13 cellular contexts compared by ENCODE assay signal in the genomic region with DNA sequence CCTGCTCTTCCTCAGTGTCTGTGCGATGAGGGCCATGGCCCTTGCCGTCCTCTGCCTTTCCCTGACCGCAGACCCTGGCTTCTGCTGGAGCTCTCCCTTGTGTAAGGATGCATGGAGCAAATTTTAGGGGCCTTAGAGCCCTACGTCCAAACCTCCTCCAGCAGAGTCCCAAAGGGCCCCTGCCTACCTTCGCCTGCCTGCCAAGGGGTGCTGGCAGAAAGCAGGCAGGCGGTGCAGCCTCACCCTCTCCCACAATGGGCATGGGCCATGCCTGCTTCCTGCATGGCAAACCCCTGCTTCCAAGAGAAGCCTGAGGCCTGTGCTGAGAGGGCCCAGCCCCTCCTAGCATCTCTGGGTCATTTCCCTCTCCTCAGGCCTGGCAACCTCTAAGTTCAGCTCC.
DNase-seq lines count a peak whose midpoint lies in the region; ATAC-seq and TF ChIP-seq lines count a peak whose summit lies in the region.
"Had no signal": no experiment of that assay in that cellular context is flagged by ENCODE, and none has a peak within 500 bp of the region (broad histone marks: within the 10 kb centered on the region; RNA-seq: fewer than 3 reads in every experiment).

No MANE protein-coding gene starts in this region.

- no peaks in the 10 kb centered on the region for H4K20me1 ChIP-seq in PC-9 (ENCODE audit: insufficient read depth)

- H3K9me3 ChIP-seq in PC-9 (ENCODE audit: insufficient read depth, low read depth) (no peaks in the 10 kb centered on the region), colonic mucosa (no peaks in the 10 kb centered on the region), mucosa of descending colon (no peaks in the 10 kb centered on the region), SJCRH30 (replicated peaks) (no peaks in the 10 kb centered on the region)

- no peaks in the 10 kb centered on the region for H3K79me2 ChIP-seq in PC-9 (ENCODE audit: low read depth)

- H3K27me3 ChIP-seq in PC-9 (ENCODE audit: insufficient read depth, low read depth) (no peaks in the 10 kb centered on the region), colonic mucosa (no peaks in the 10 kb centered on the region), SJCRH30 (no peaks in the 10 kb centered on the region; the same call in 1 of the 2 replicates)

- H3K4me2 ChIP-seq in PC-9 = peak overlapping the region; percentile 7

- no peak for ATAC-seq in mucosa of descending colon
- ATAC-seq: GM23338 had no signal

- H3K4me1 ChIP-seq in PC-9 (replicated peaks; ENCODE audit: insufficient read depth) (peaks cover 60% of the 10 kb centered on the region), colonic mucosa (peaks cover 11% of the 10 kb centered on the region), mucosa of descending colon (ENCODE audit: low read depth) (peaks cover 40% of the 10 kb centered on the region), SJCRH30 (no peaks in the 10 kb centered on the region)

- H3K9ac ChIP-seq in colonic mucosa (ENCODE audit: low read depth in 2 of 2, low read length in 2 of 2) = peak overlapping the region; percentile 17 to 67

- intact Hi-C loops in PC-9 (cut with micrococcal nuclease; ENCODE audit: unreplicated experiment) (no loop called here), colonic mucosa (cut with DNase I) (no loop called here), mucosa of descending colon (cut with DNase I, micrococcal nuclease) (no loop called here), posterior vena cava (cut with DNase I) (no loop called here)

- no peaks in the 10 kb centered on the region for H3K9me2 ChIP-seq in PC-9 (ENCODE audit: insufficient read depth)

- no peak for TF ChIP-seq CTCF in PC-9 (conservative IDR thresholded peaks at IDR 0.05)
- no peak for TF ChIP-seq CTCF in colonic mucosa (IDR thresholded peaks at IDR 0.05)
- no peak for TF ChIP-seq CTCF in mucosa of descending colon (IDR thresholded peaks at IDR 0.05)

- no peaks in the 10 kb centered on the region for H3K36me3 ChIP-seq in PC-9 (ENCODE audit: low read depth)
- no peaks in the 10 kb centered on the region for H3K36me3 ChIP-seq in colonic mucosa
- H3K36me3 ChIP-seq in mucosa of descending colon (ENCODE audit: low read depth) = no peaks in the 10 kb centered on the region
- H3K36me3 ChIP-seq in SJCRH30 = no peaks in the 10 kb centered on the region

- CTCF ChIA-PET in PC-9 (lab: Charles Lee) = interaction anchor here (0.5 to 0.7 kb wide), 3 partner anchors 23 to 186 kb away, joined by 3 to 6 read pairs (median 4); partner anchors contain the start of gene FGF3

- no TSS peak for BruUV-seq in PC-9 (replicated peaks; lab: Mats Ljungman, UMichigan)

- H3K27ac ChIP-seq in PC-9 (peak overlapping the region; percentile 85; the same call in 1 of the 2 replicates), colonic mucosa (no peak overlapping the region), SJCRH30 (no peak overlapping the region)

- no peak overlapping the region for H2AFZ ChIP-seq in PC-9
- H2AFZ ChIP-seq: GM23338 had no signal

- DNase-seq in PC-9 (no peak), colonic mucosa (no peak), mucosa of descending colon (peak in 2 of 3 donors; percentile 16 to 58), posterior vena cava (ENCODE audit: low spot score) (peak; percentile 64), middle frontal gyrus (ENCODE audit: extremely low spot score, low spot score) (no peak), SJCRH30 (no peak), EL (no peak), COLO668 (lab: John Stamatoyannopoulos, UW; ENCODE audit: unreplicated experiment) (no peak)
- DNase-seq: C1 segment of cervical spinal cord; CD4-positive, alpha-beta T cell; DMS79; H9 had no signal

- POLR2A ChIA-PET in PC-9 (lab: Charles Lee; ENCODE audit: unreplicated experiment) = no interaction called here

- no peak overlapping the region for H3K4me3 ChIP-seq in PC-9
- no peak overlapping the region for H3K4me3 ChIP-seq in colonic mucosa
- H3K4me3 ChIP-seq in mucosa of descending colon = no peak overlapping the region
- no peak overlapping the region for H3K4me3 ChIP-seq in SJCRH30

- H3F3A ChIP-seq in PC-9 (ENCODE audit: insufficient read depth, low read depth) = peaks cover 62% of the 10 kb centered on the region

Comparison
In these comparisons a context has a peak if more than half of its experiments do, and no peak if none do; other contexts are left out.
1. DNase-seq: peak in mucosa of descending colon (2 of 3) and posterior vena cava (single experiment); none in PC-9 (0 of 2), colonic mucosa (single experiment), middle frontal gyrus (single experiment), SJCRH30 (0 of 2), EL (single experiment) and COLO668 (single experiment).